Comparison of ENCODE assay signal across 1 cellular context in the genomic region with DNA sequence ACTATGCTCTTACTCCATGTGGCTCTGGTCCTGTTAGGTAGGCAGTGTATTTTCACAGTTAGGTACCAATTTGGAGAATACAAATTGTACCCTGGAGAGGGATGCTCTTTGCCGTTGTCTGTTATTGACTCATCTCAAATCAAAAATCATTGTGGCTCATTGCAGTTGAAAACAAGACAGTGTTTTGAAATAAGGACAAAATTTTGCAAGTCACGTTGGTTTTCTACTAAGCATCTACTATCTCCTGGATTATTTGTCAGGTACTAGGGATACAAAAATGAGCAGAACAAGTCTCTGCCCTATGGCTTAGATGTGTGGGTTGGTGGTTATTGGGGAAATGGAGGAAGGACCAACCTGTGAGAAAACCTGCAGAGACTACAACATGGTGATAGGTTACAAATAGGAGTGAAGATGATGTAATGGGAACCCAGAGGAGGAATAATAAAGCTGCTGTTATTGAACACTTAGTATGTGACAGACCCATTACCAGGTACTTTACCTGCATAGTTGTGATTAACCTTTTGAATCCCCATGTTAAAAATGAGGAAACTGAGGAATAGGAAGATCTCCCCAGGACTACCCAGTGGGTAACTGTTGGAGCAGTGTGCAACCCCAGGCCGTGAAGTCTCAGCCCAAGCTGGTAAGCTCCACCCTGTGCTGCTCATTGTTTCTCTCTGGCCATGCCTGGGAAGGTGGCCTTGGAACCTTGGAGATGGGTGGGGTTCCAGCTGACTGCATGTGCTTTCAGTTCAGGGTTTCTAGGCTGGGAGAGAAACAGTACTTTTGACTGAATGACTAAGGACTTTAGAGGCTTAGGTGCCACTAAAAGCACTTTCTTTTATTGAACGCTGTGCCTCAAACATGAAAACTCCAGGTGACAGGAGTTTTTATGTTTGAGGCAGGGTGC.
TF ChIP-seq lines count a peak whose summit lies in the region.

No MANE protein-coding gene starts in this region.

TF ChIP-seq in HepG2, 621 proteins besides CTCF, POLR2A, EP300 and RAD21 (continued from another document and continues in another):
- no peak for TF ChIP-seq DNMT3B (CRISPR knock-in tag; conservative IDR thresholded peaks at IDR 0.05)
- no peak for TF ChIP-seq HOXD1 (CRISPR knock-in tag; IDR thresholded peaks at IDR 0.05)
- no peak for TF ChIP-seq ZFP82 (CRISPR knock-in tag; IDR thresholded peaks at IDR 0.05; ENCODE audit: borderline replicate concordance)
- no peak for TF ChIP-seq ZNF598 (CRISPR knock-in tag; IDR thresholded peaks at IDR 0.05; ENCODE audit: borderline replicate concordance)
- TF ChIP-seq HCFC1 (IDR thresholded peaks at IDR 0.05; ENCODE audit: low read depth, low read length): no peak
- no peak for TF ChIP-seq RFX5 (IDR thresholded peaks at IDR 0.05; ENCODE audit: low read depth, low read length)
- peak; percentile 63 for TF ChIP-seq NFE2 (CRISPR knock-in tag; IDR thresholded peaks at IDR 0.05)
- TF ChIP-seq NFATC3 (CRISPR knock-in tag; IDR thresholded peaks at IDR 0.05): no peak
- no peak for TF ChIP-seq SOX6 (IDR thresholded peaks at IDR 0.05)
- TF ChIP-seq SOX6 (CRISPR knock-in tag; IDR thresholded peaks at IDR 0.05): peak; percentile 69
- no peak for TF ChIP-seq ZSCAN20 (CRISPR knock-in tag; IDR thresholded peaks at IDR 0.05; ENCODE audit: borderline replicate concordance)
- no peak for TF ChIP-seq BORCS8-MEF2B (CRISPR knock-in tag; IDR thresholded peaks at IDR 0.05)
- peak; percentile 65; the same call in 1 of the 2 replicates for TF ChIP-seq SP5 (CRISPR knock-in tag; IDR thresholded peaks at IDR 0.05; ENCODE audit: borderline replicate concordance, low read depth)
- no peak for TF ChIP-seq PAWR (CRISPR knock-in tag; IDR thresholded peaks at IDR 0.05; ENCODE audit: borderline replicate concordance)
- no peak for TF ChIP-seq ZNF121 (CRISPR knock-in tag; IDR thresholded peaks at IDR 0.05)
- TF ChIP-seq, protein P1, sequence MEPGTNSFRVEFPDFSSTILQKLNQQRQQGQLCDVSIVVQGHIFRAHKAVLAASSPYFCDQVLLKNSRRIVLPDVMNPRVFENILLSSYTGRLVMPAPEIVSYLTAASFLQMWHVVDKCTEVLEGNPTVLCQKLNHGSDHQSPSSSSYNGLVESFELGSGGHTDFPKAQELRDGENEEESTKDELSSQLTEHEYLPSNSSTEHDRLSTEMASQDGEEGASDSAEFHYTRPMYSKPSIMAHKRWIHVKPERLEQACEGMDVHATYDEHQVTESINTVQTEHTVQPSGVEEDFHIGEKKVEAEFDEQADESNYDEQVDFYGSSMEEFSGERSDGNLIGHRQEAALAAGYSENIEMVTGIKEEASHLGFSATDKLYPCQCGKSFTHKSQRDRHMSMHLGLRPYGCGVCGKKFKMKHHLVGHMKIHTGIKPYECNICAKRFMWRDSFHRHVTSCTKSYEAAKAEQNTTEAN (CRISPR knock-in tag; conservative IDR thresholded peaks at IDR 0.05): no peak
- no peak for TF ChIP-seq MTA3 (CRISPR knock-in tag; IDR thresholded peaks at IDR 0.05)
- TF ChIP-seq, protein P2, sequence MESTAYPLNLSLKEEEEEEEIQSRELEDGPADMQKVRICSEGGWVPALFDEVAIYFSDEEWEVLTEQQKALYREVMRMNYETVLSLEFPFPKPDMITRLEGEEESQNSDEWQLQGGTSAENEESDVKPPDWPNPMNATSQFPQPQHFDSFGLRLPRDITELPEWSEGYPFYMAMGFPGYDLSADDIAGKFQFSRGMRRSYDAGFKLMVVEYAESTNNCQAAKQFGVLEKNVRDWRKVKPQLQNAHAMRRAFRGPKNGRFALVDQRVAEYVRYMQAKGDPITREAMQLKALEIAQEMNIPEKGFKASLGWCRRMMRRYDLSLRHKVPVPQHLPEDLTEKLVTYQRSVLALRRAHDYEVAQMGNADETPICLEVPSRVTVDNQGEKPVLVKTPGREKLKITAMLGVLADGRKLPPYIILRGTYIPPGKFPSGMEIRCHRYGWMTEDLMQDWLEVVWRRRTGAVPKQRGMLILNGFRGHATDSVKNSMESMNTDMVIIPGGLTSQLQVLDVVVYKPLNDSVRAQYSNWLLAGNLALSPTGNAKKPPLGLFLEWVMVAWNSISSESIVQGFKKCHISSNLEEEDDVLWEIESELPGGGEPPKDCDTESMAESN (CRISPR knock-in tag; conservative IDR thresholded peaks at IDR 0.05): no peak
- TF ChIP-seq ZFP62 (CRISPR knock-in tag; IDR thresholded peaks at IDR 0.05): no peak
- peak; percentile 53; the same call in 1 of the 2 replicates for TF ChIP-seq NCOA2 (CRISPR knock-in tag; IDR thresholded peaks at IDR 0.05)
- no peak for TF ChIP-seq ZNF547 (CRISPR knock-in tag; IDR thresholded peaks at IDR 0.05)
- TF ChIP-seq ZNF772 (CRISPR knock-in tag; IDR thresholded peaks at IDR 0.05): no peak
- TF ChIP-seq SYNCRIP (IDR thresholded peaks at IDR 0.05; ENCODE audit: insufficient read depth, low read depth, low read length): no peak
- TF ChIP-seq ZNF883 (CRISPR knock-in tag; IDR thresholded peaks at IDR 0.05; ENCODE audit: not compliant biosample characterization): no peak
- TF ChIP-seq ZNF567 (CRISPR knock-in tag; IDR thresholded peaks at IDR 0.05; ENCODE audit: borderline replicate concordance): no peak
- no peak for TF ChIP-seq SP2 (CRISPR knock-in tag; IDR thresholded peaks at IDR 0.05)
- TF ChIP-seq, protein P3, sequence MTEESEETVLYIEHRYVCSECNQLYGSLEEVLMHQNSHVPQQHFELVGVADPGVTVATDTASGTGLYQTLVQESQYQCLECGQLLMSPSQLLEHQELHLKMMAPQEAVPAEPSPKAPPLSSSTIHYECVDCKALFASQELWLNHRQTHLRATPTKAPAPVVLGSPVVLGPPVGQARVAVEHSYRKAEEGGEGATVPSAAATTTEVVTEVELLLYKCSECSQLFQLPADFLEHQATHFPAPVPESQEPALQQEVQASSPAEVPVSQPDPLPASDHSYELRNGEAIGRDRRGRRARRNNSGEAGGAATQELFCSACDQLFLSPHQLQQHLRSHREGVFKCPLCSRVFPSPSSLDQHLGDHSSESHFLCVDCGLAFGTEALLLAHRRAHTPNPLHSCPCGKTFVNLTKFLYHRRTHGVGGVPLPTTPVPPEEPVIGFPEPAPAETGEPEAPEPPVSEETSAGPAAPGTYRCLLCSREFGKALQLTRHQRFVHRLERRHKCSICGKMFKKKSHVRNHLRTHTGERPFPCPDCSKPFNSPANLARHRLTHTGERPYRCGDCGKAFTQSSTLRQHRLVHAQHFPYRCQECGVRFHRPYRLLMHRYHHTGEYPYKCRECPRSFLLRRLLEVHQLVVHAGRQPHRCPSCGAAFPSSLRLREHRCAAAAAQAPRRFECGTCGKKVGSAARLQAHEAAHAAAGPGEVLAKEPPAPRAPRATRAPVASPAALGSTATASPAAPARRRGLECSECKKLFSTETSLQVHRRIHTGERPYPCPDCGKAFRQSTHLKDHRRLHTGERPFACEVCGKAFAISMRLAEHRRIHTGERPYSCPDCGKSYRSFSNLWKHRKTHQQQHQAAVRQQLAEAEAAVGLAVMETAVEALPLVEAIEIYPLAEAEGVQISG (CRISPR knock-in tag; IDR thresholded peaks at IDR 0.05): peak; percentile 39; the same call in 1 of the 2 replicates
- peak; percentile 51; the same call in 1 of the 2 replicates for TF ChIP-seq YEATS4 (CRISPR knock-in tag; IDR thresholded peaks at IDR 0.05; ENCODE audit: borderline replicate concordance)
- TF ChIP-seq, protein P4, sequence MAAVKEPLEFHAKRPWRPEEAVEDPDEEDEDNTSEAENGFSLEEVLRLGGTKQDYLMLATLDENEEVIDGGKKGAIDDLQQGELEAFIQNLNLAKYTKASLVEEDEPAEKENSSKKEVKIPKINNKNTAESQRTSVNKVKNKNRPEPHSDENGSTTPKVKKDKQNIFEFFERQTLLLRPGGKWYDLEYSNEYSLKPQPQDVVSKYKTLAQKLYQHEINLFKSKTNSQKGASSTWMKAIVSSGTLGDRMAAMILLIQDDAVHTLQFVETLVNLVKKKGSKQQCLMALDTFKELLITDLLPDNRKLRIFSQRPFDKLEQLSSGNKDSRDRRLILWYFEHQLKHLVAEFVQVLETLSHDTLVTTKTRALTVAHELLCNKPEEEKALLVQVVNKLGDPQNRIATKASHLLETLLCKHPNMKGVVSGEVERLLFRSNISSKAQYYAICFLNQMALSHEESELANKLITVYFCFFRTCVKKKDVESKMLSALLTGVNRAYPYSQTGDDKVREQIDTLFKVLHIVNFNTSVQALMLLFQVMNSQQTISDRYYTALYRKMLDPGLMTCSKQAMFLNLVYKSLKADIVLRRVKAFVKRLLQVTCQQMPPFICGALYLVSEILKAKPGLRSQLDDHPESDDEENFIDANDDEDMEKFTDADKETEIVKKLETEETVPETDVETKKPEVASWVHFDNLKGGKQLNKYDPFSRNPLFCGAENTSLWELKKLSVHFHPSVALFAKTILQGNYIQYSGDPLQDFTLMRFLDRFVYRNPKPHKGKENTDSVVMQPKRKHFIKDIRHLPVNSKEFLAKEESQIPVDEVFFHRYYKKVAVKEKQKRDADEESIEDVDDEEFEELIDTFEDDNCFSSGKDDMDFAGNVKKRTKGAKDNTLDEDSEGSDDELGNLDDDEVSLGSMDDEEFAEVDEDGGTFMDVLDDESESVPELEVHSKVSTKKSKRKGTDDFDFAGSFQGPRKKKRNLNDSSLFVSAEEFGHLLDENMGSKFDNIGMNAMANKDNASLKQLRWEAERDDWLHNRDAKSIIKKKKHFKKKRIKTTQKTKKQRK (IDR thresholded peaks at IDR 0.05; ENCODE audit: low read length): no peak
- TF ChIP-seq, protein P5, sequence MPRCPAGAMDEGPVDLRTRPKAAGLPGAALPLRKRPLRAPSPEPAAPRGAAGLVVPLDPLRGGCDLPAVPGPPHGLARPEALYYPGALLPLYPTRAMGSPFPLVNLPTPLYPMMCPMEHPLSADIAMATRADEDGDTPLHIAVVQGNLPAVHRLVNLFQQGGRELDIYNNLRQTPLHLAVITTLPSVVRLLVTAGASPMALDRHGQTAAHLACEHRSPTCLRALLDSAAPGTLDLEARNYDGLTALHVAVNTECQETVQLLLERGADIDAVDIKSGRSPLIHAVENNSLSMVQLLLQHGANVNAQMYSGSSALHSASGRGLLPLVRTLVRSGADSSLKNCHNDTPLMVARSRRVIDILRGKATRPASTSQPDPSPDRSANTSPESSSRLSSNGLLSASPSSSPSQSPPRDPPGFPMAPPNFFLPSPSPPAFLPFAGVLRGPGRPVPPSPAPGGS (CRISPR knock-in tag; IDR thresholded peaks at IDR 0.05): no peak
- TF ChIP-seq MAF1 (CRISPR knock-in tag; IDR thresholded peaks at IDR 0.05; ENCODE audit: borderline replicate concordance): no peak
- TF ChIP-seq SP140L (CRISPR knock-in tag; IDR thresholded peaks at IDR 0.05; ENCODE audit: borderline replicate concordance): no peak
- TF ChIP-seq NR2F2 (IDR thresholded peaks at IDR 0.05; ENCODE audit: borderline replicate concordance, low read depth): no peak
- TF ChIP-seq, protein P6, sequence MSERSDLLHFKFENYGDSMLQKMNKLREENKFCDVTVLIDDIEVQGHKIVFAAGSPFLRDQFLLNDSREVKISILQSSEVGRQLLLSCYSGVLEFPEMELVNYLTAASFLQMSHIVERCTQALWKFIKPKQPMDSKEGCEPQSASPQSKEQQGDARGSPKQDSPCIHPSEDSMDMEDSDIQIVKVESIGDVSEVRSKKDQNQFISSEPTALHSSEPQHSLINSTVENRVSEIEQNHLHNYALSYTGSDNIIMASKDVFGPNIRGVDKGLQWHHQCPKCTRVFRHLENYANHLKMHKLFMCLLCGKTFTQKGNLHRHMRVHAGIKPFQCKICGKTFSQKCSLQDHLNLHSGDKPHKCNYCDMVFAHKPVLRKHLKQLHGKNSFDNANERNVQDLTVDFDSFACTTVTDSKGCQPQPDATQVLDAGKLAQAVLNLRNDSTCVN (CRISPR knock-in tag; IDR thresholded peaks at IDR 0.05; ENCODE audit: borderline replicate concordance): peak; percentile 76; the same call in 1 of the 2 replicates
- TF ChIP-seq TRIM24 (CRISPR knock-in tag; IDR thresholded peaks at IDR 0.05): no peak
- TF ChIP-seq, protein P7, sequence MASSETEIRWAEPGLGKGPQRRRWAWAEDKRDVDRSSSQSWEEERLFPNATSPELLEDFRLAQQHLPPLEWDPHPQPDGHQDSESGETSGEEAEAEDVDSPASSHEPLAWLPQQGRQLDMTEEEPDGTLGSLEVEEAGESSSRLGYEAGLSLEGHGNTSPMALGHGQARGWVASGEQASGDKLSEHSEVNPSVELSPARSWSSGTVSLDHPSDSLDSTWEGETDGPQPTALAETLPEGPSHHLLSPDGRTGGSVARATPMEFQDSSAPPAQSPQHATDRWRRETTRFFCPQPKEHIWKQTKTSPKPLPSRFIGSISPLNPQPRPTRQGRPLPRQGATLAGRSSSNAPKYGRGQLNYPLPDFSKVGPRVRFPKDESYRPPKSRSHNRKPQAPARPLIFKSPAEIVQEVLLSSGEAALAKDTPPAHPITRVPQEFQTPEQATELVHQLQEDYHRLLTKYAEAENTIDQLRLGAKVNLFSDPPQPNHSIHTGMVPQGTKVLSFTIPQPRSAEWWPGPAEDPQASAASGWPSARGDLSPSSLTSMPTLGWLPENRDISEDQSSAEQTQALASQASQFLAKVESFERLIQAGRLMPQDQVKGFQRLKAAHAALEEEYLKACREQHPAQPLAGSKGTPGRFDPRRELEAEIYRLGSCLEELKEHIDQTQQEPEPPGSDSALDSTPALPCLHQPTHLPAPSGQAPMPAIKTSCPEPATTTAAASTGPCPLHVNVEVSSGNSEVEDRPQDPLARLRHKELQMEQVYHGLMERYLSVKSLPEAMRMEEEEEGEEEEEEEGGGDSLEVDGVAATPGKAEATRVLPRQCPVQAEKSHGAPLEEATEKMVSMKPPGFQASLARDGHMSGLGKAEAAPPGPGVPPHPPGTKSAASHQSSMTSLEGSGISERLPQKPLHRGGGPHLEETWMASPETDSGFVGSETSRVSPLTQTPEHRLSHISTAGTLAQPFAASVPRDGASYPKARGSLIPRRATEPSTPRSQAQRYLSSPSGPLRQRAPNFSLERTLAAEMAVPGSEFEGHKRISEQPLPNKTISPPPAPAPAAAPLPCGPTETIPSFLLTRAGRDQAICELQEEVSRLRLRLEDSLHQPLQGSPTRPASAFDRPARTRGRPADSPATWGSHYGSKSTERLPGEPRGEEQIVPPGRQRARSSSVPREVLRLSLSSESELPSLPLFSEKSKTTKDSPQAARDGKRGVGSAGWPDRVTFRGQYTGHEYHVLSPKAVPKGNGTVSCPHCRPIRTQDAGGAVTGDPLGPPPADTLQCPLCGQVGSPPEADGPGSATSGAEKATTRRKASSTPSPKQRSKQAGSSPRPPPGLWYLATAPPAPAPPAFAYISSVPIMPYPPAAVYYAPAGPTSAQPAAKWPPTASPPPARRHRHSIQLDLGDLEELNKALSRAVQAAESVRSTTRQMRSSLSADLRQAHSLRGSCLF (CRISPR knock-in tag; IDR thresholded peaks at IDR 0.05; ENCODE audit: borderline replicate concordance): no peak
- no peak for TF ChIP-seq ZNF44 (CRISPR knock-in tag; IDR thresholded peaks at IDR 0.05)
- TF ChIP-seq HNRNPUL1 (IDR thresholded peaks at IDR 0.05; ENCODE audit: low read depth, low read length): no peak
- TF ChIP-seq ZFP37 (CRISPR knock-in tag; IDR thresholded peaks at IDR 0.05; ENCODE audit: borderline replicate concordance): no peak
- TF ChIP-seq, protein P8, sequence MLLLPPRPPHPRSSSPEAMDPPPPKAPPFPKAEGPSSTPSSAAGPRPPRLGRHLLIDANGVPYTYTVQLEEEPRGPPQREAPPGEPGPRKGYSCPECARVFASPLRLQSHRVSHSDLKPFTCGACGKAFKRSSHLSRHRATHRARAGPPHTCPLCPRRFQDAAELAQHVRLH (CRISPR knock-in tag; IDR thresholded peaks at IDR 0.05; ENCODE audit: borderline replicate concordance, low read depth): peak; percentile 34; the same call in 1 of the 2 replicates
